ENCODE assay signal across 24 cellular contexts in the genomic region with DNA sequence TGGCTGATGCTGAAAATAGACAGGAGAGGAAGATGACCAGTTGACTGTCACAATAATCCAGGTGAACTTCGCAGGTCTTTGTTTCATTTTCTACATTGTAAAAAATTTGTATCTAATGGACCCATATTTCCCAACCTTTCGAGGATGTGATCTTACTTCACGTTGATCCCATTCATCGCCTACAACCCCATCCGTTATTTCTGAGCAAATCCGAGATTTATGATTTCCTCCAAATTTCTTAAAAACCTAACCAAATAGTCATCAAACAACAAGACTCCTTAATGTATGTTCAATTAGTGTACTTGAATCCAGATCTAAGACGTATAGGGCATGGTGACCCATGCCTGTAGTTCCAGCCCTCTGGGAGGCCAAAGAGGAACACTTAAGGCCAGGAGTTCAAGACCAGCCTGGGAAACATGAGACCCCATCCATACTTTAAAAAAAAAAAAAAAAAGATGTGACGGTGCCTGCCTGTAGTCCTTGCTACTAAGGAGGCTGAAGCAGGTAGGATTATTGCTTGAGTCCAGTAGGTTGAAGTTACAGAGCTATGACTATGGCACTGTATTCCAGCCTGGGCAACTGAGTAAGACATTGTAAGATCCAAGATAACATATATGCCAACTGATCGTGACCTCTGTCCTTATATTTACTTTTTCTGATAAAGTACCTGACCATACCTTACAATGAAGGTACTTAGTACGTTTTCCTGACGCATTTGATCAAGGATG. TPM values are rescaled to one million over a fixed set of nuclear protein-coding genes. Genes with fewer than 3 reads are reported as not detected.
DNase-seq lines count a peak whose midpoint lies in the region; ATAC-seq, FAIRE-seq and TF ChIP-seq lines count a peak whose summit lies in the region.
"Had no signal": no experiment of that assay in that cellular context is flagged by ENCODE, and none has a peak within 500 bp of the region (broad histone marks: within the 10 kb centered on the region; RNA-seq: fewer than 3 reads in every experiment).

No MANE protein-coding gene starts in this region.

- H3K79me2 ChIP-seq in HepG2 (ENCODE audit: insufficient read depth, low read length) (peaks cover 29% of the 10 kb centered on the region), K562 (ENCODE audit: control insufficient read depth, insufficient read depth, low read length) (peaks cover 39% of the 10 kb centered on the region)

- peaks cover 82% of the 10 kb centered on the region for H3K4me1 ChIP-seq in HepG2 (ENCODE audit: insufficient read depth, low read length)
- H3K4me1 ChIP-seq in right lobe of liver, result peaks cover 0 to 34% (median 12%) of the 10 kb centered on the region in 4 donors
- H3K4me1 ChIP-seq in K562 (replicated peaks in 1 of 2; ENCODE audit: control insufficient read depth in 2 of 2, insufficient read depth in 2 of 2, low read length in 2 of 2), result peaks cover 3 to 8% of the 10 kb centered on the region in 2 experiments; a peak in 3 of 5 replicates

- TF ChIP-seq EP300 in HepG2 (IDR thresholded peaks at IDR 0.05; ENCODE audit: low read depth in 2 of 2, low read length in 2 of 2) (no peak), HepG2 (CRISPR knock-in tag; IDR thresholded peaks at IDR 0.05; ENCODE audit: borderline replicate concordance) (no peak), K562 (IDR thresholded peaks at IDR 0.05; ENCODE audit: low read length) (no peak)

- CTCF ChIA-PET in HepG2 (lab: Yijun Ruan, JAX; ENCODE audit: low intra/inter-chr PET ratio, low total read pairs) (no interaction called here), K562 (lab: Yijun Ruan, JAX; ENCODE audit: low intra/inter-chr PET ratio) (no interaction called here)

- no peaks in the 10 kb centered on the region for H3K9me3 Mint-ChIP-seq in HFFc6
- no peaks in the 10 kb centered on the region for H3K9me3 Mint-ChIP-seq in type B pancreatic cell
- H3K9me3 Mint-ChIP-seq: naive thymus-derived CD4-positive, alpha-beta T cell had no signal

- no peak for TF ChIP-seq CTCF in HepG2 (CRISPR knock-in tag; IDR thresholded peaks at IDR 0.05)
- no peak for TF ChIP-seq CTCF in right lobe of liver (IDR thresholded peaks at IDR 0.05)
- no peak for TF ChIP-seq CTCF in HFFc6 (IDR thresholded peaks at IDR 0.05)
- no peak for TF ChIP-seq CTCF in K562 (IDR thresholded peaks at IDR 0.05 in 2 of 3, conservative IDR thresholded peaks at IDR 0.05 in 1 of 3; ENCODE audit: insufficient read depth in 2 of 3, low read depth in 1 of 3, low read length in 3 of 3)
- no peak for TF ChIP-seq CTCF in type B pancreatic cell (conservative IDR thresholded peaks at IDR 0.05)

- H3K4me3 Mint-ChIP-seq in HFFc6, result no peak overlapping the region
- H3K4me3 Mint-ChIP-seq in type B pancreatic cell, result peak overlapping the region; percentile 37
- H3K4me3 Mint-ChIP-seq: CD14-positive monocyte; naive thymus-derived CD4-positive, alpha-beta T cell had no signal

- H4K20me1 ChIP-seq in HepG2 (ENCODE audit: insufficient read depth, low read length) (peaks cover 60% of the 10 kb centered on the region), K562 (replicated peaks; ENCODE audit: control insufficient read depth, insufficient read depth, low read length) (peaks cover 26% of the 10 kb centered on the region; the same call in 1 of the 2 replicates)

- TF ChIP-seq RAD21 in HepG2 (CRISPR knock-in tag; IDR thresholded peaks at IDR 0.05), result no peak
- no peak for TF ChIP-seq RAD21 in K562 (CRISPR knock-in tag; conservative IDR thresholded peaks at IDR 0.05 in 1 of 2, IDR thresholded peaks at IDR 0.05 in 1 of 2)

- no peak overlapping the region for H3K4me2 ChIP-seq in HepG2 (ENCODE audit: low read depth, low read length)
- H3K4me2 ChIP-seq in K562 (ENCODE audit: insufficient read depth, low read length), result no peak overlapping the region

- H3K4me3 ChIP-seq in HepG2 (replicated peaks in 1 of 3; ENCODE audit: insufficient read depth in 1 of 3, low read depth in 2 of 3, low read length in 3 of 3), result no peak overlapping the region
- no peak overlapping the region for H3K4me3 ChIP-seq in right lobe of liver
- no peak overlapping the region for H3K4me3 ChIP-seq in K562
- H3K4me3 ChIP-seq in H7 (ENCODE audit: insufficient read depth, low read depth, low read length), result no peak overlapping the region
- H3K4me3 ChIP-seq: heart right ventricle, suprapubic skin, uterus had no signal

- peaks cover 9 to 62% of the 10 kb centered on the region in 2 experiments for H3K36me3 ChIP-seq in HepG2 (replicated peaks in 1 of 2; ENCODE audit: control insufficient read depth in 1 of 2, insufficient read depth in 2 of 2, low read length in 2 of 2)
- H3K36me3 ChIP-seq in right lobe of liver, result peaks cover 0 to 82% (median 27%) of the 10 kb centered on the region in 4 donors
- H3K36me3 ChIP-seq in K562 (ENCODE audit: control insufficient read depth, insufficient read depth, low read length), result peaks cover 81% of the 10 kb centered on the region
- H3K36me3 ChIP-seq in H7 (replicated peaks; ENCODE audit: control insufficient read depth, insufficient read depth, low read length), result peaks cover 50% of the 10 kb centered on the region
- H3K36me3 ChIP-seq: uterus had no signal

- H3K27ac Mint-ChIP-seq in HFFc6, result peak overlapping the region; percentile 12; the same call in 1 of the 2 replicates
- H3K27ac Mint-ChIP-seq in type B pancreatic cell, result no peak overlapping the region

- no peaks in the 10 kb centered on the region for H3K9me1 ChIP-seq in K562 (ENCODE audit: control insufficient read depth, insufficient read depth, low read length)

- H3K27me3 Mint-ChIP-seq in HFFc6 (ENCODE audit: insufficient read depth) (peaks cover 2% of the 10 kb centered on the region; the same call in 1 of the 2 replicates), type B pancreatic cell (no peaks in the 10 kb centered on the region)
- H3K27me3 Mint-ChIP-seq: naive thymus-derived CD4-positive, alpha-beta T cell had no signal

- TF ChIP-seq POLR2A in HepG2 (IDR thresholded peaks at IDR 0.05; ENCODE audit: insufficient read depth in 1 of 2, low read depth in 2 of 2, low read length in 2 of 2) (no peak; a peak in 1 of 4 replicates), right lobe of liver (IDR thresholded peaks at IDR 0.05) (no peak), K562 (conservative IDR thresholded peaks at IDR 0.05) (peak; percentile 73)

- 95% methylated on average over 11 of the region's 11 CpGs for WGBS in HepG2 (ENCODE audit: low lambda C conversion rate)
- 85% methylated on average over 11 of the region's 11 CpGs for WGBS in right lobe of liver (ENCODE audit: insufficient coverage, low coverage, low lambda C conversion rate, missing lambda C conversion rate)
- 90% methylated on average over 11 of the region's 11 CpGs for WGBS in K562 (ENCODE audit: insufficient coverage, low coverage, missing lambda C conversion rate)

- ATAC-seq in HepG2 (no peak), right lobe of liver (no peak), K562 (peak; percentile 10)
- ATAC-seq: naive thymus-derived CD4-positive, alpha-beta T cell; sciatic nerve had no signal

- BruUV-seq in HepG2 (replicated peaks; lab: Mats Ljungman, UMichigan) (no TSS peak), K562 (replicated peaks; lab: Mats Ljungman, UMichigan) (no TSS peak)

- H3K9ac ChIP-seq in HepG2 (ENCODE audit: insufficient read depth, low read depth, low read length) (no peak overlapping the region), K562 (ENCODE audit: insufficient read depth in 1 of 2, low read depth in 2 of 2, low read length in 2 of 2) (no peak overlapping the region)
- H3K9ac ChIP-seq: parathyroid adenoma had no signal

- H2AFZ ChIP-seq in HepG2 (ENCODE audit: low read length) (no peak overlapping the region), K562 (ENCODE audit: low read depth, low read length) (no peak overlapping the region)
- H2AFZ ChIP-seq: parathyroid adenoma had no signal

- no peak for DNase-seq in HepG2 (ENCODE audit: low spot score)
- no peak for DNase-seq in right lobe of liver
- DNase-seq in HFFc6, result no peak
- no peak for DNase-seq in K562 (ENCODE audit: extremely low read depth in 1 of 4, low spot score in 3 of 4)
- no peak for DNase-seq in type B pancreatic cell (ENCODE audit: extremely low spot score, unreplicated experiment)
- DNase-seq in NCI-H1694 (lab: John Stamatoyannopoulos, UW), result no peak
- DNase-seq in H7, result no peak
- DNase-seq in stimulated activated CD4-positive, alpha-beta T cell treated with anti-CD3 and anti-CD28 coated beads, Interleukin-2, amount 100 ng/mL, for 48 hours, result no peak
- DNase-seq: activated CD4-positive, alpha-beta T cell treated with anti-CD3 and anti-CD28 coated beads for 4 hours; activated gamma-delta T cell; anterior cingulate cortex; dermis blood vessel endothelial cell; heart right ventricle; mesendoderm; MV-4-11; naive thymus-derived CD4-positive, alpha-beta T cell; NCI-H1694 treated with DMSO at 0.1 percent for 48 hours; NCI-H774; uterus had no signal

- H3K4me1 Mint-ChIP-seq in HFFc6 (ENCODE audit: low read depth) (peaks cover 50% of the 10 kb centered on the region), type B pancreatic cell (ENCODE audit: unreplicated experiment) (peaks cover 10% of the 10 kb centered on the region)

- FAIRE-seq in HepG2 (lab: Jason Lieb, UNC) (no peak), K562 (lab: Jason Lieb, UNC) (no peak)

- intact Hi-C loops in HepG2 (cut with micrococcal nuclease; ENCODE audit: unreplicated experiment), result loop anchor here (5.0 kb wide), 1 partner anchor 271 kb away; a partner anchor contains a TSS
- intact Hi-C loops in right lobe of liver (cut with DNase I), result no loop called here
- intact Hi-C loops in K562 (cut with micrococcal nuclease), result loop anchor here (10.0 kb wide), 1 partner anchor 558 kb away; no protein-coding TSS in a partner anchor

- POLR2A ChIA-PET in HepG2 (lab: Yijun Ruan, JAX), result interaction anchor here (0.8 to 3.4 kb wide), 4 partner anchors 23 to 87 kb away, joined by 3 to 20 read pairs (median 6); a partner anchor contains a TSS
- POLR2A ChIA-PET in K562 (lab: Yijun Ruan, JAX), result interaction anchor here (0.5 to 1.4 kb wide), 6 partner anchors 11 to 523 kb away, joined by 3 to 6 read pairs (median 3); no protein-coding TSS in a partner anchor

- H3K36me3 Mint-ChIP-seq in HFFc6 (ENCODE audit: low read depth) (peaks cover 76% of the 10 kb centered on the region), type B pancreatic cell (peaks cover 61% of the 10 kb centered on the region)

- in situ Hi-C loops in HepG2 (cut with HindIII; ENCODE audit: extremely low pct_ligation_motif_present, low pct_unique_long_range_greater_than_20kb), result no loop called here
- in situ Hi-C loops in K562 (cut with MboI), result no loop called here

- H3K27ac ChIP-seq in HepG2 (ENCODE audit: extremely low read length, insufficient read depth, low read length) (no peak overlapping the region), right lobe of liver (no peak overlapping the region), K562 (ENCODE audit: extremely low read depth, low read depth, low read length) (no peak overlapping the region)
- H3K27ac ChIP-seq: heart right ventricle, parathyroid adenoma, suprapubic skin, uterus had no signal

- H3K27me3 ChIP-seq in HepG2 (ENCODE audit: control insufficient read depth in 1 of 2, insufficient read depth in 2 of 2, low read length in 2 of 2), result no peaks in the 10 kb centered on the region; a peak in 1 of 5 replicates
- H3K27me3 ChIP-seq in right lobe of liver, result no peaks in the 10 kb centered on the region
- no peaks in the 10 kb centered on the region for H3K27me3 ChIP-seq in K562 (ENCODE audit: control insufficient read depth in 2 of 2, insufficient read depth in 2 of 2, low read length in 2 of 2)
- H3K27me3 ChIP-seq in H7 (ENCODE audit: control insufficient read depth, insufficient read depth, low read length), result no peaks in the 10 kb centered on the region
- H3K27me3 ChIP-seq: heart right ventricle, suprapubic skin, uterus had no signal

- H3K9me3 ChIP-seq in HepG2 (ENCODE audit: low read length) (no peaks in the 10 kb centered on the region), right lobe of liver (no peaks in the 10 kb centered on the region), K562 (replicated peaks; ENCODE audit: control insufficient read depth, insufficient read depth, low read depth, low read length) (no peaks in the 10 kb centered on the region)
- H3K9me3 ChIP-seq: heart right ventricle, suprapubic skin, uterus had no signal

RNA-seq across cellular contexts. Expression of a gene that starts 5.7 kb away (rescaled TPM):
- total RNA-seq in HepG2 (2016; rRNA removed; fragmentation: Illumina TruSeq; extraction: Trizol), result 2,148 and 2,808 TPM in 2 replicates
- 2,980 and 3,556 TPM in 2 replicates for total RNA-seq in HepG2 (2016; cell fraction: cytosol; rRNA removed; fragmentation: Illumina TruSeq; extraction: Trizol; ENCODE audit: low read depth)
- 2,243 and 2,719 TPM in 2 replicates for total RNA-seq in HepG2 (2016; cell fraction: insoluble cytoplasmic fraction; rRNA removed; fragmentation: Illumina TruSeq; extraction: Trizol)
- 4,819 and 5,825 TPM in 2 replicates for total RNA-seq in HepG2 (2016; cell fraction: membrane; rRNA removed; fragmentation: Illumina TruSeq; extraction: Trizol)
- 939 and 947 TPM in 2 replicates for total RNA-seq in HepG2 (2016; cell fraction: nucleus; rRNA removed; fragmentation: Illumina TruSeq; extraction: Trizol)
- polyA plus RNA-seq in HepG2 (2011; rRNA removed), result 849 and 993 TPM in 2 replicates
- 1,096 and 1,918 TPM in 2 replicates for polyA plus RNA-seq in HepG2 (2011; cell fraction: cytosol; rRNA removed)
- polyA plus RNA-seq in HepG2 (2011; cell fraction: nucleus; rRNA removed), result 226 and 300 TPM in 2 replicates
- polyA plus RNA-seq in HepG2 (2012), result 2,363 and 2,846 TPM in 2 replicates
- polyA plus RNA-seq in HepG2 (2016; cell fraction: cytosol; fragmentation: Illumina TruSeq; extraction: Trizol; ENCODE audit: low read depth), result 1,711 and 1,965 TPM in 2 replicates
- polyA plus RNA-seq in HepG2 (2016; cell fraction: insoluble cytoplasmic fraction; fragmentation: Illumina TruSeq; extraction: Trizol; ENCODE audit: low read depth), result 1,418 and 1,522 TPM in 2 replicates
- polyA plus RNA-seq in HepG2 (2016; cell fraction: membrane; fragmentation: Illumina TruSeq; extraction: Trizol; ENCODE audit: low read depth), result 2,738 and 2,765 TPM in 2 replicates
- polyA plus RNA-seq in HepG2 (2016; cell fraction: nucleus; fragmentation: Illumina TruSeq; extraction: Trizol; ENCODE audit: insufficient read depth, low read depth), result 819 and 843 TPM in 2 replicates
- polyA minus RNA-seq in HepG2 (2011; rRNA and poly(A)+ RNA removed; ENCODE audit: low replicate concordance), result 55.2 and 89.0 TPM in 2 replicates
- 458 and 550 TPM in 2 replicates for polyA minus RNA-seq in HepG2 (2011; cell fraction: cytosol; rRNA and poly(A)+ RNA removed)
- polyA minus RNA-seq in HepG2 (2011; cell fraction: nucleus; rRNA and poly(A)+ RNA removed), result 350 and 404 TPM in 2 replicates
- total RNA-seq in right lobe of liver, result 1,000 to 10,000 TPM in 2 of 6 experiments, 100 to 1,000 TPM in 4; 353 to 1,546 (median 454) TPM
- total RNA-seq in HFFc6 (2021; fragmentation: NEBNext Ultra II Directional; extraction: Animal tissue kit (Norgen Biotek cat#: 25700)), result 1,000 to 10,000 TPM; 1,332 to 1,543 (median 1,424) TPM
- 442 and 649 TPM in 2 replicates for total RNA-seq in K562 (2011; cell fraction: chromatin; rRNA removed; ENCODE audit: low replicate concordance)
- total RNA-seq in K562 (2011; cell fraction: nucleolus; rRNA removed), result 436 and 443 TPM in 2 replicates
- total RNA-seq in K562 (2011; cell fraction: nucleoplasm; rRNA removed), result 704 and 1,109 TPM in 2 replicates
- total RNA-seq in K562 (2014; rRNA removed), result 2,727 and 5,178 TPM in 2 replicates
- total RNA-seq in K562 (2014; rRNA removed; fragmentation: Illumina TruSeq; extraction: Trizol), result 3,033 and 3,406 TPM in 2 replicates
- total RNA-seq in K562 (2015; rRNA removed; fragmentation: Illumina TruSeq; extraction: Trizol), result 2,713 and 2,948 TPM in 2 replicates
- 1,925 and 2,195 TPM in 2 replicates for total RNA-seq in K562 (2021)
- polyA plus RNA-seq in K562 (2011; rRNA removed), result 2,384 and 2,903 TPM in 2 replicates
- polyA plus RNA-seq in K562 (2011; cell fraction: cytosol; rRNA removed), result 562 and 2,012 TPM in 2 replicates
- 394 and 751 TPM in 2 replicates for polyA plus RNA-seq in K562 (2011; cell fraction: nucleus; rRNA removed)
- 2,558 and 2,594 TPM in 2 replicates for polyA plus RNA-seq in K562 (2012)
- polyA plus RNA-seq in K562 (2014; fragmentation: Illumina TruSeq; extraction: Trizol), result 2,442 and 3,049 TPM in 2 replicates
- polyA plus RNA-seq in K562 (2014; fragmentation: Nextera tagmentation; extraction: Ambion mirVana), result 1,000 to 10,000 TPM; 3,844 to 3,942 TPM
- polyA plus RNA-seq in K562 (2014; rRNA removed), result 3,722 and 4,659 TPM in 2 replicates
- polyA minus RNA-seq in K562 (2011; rRNA and poly(A)+ RNA removed), result 587 and 768 TPM in 2 replicates
- polyA minus RNA-seq in K562 (2011; cell fraction: cytosol; rRNA and poly(A)+ RNA removed), result 661 and 764 TPM in 2 replicates
- polyA minus RNA-seq in K562 (2011; cell fraction: nucleus; rRNA and poly(A)+ RNA removed), result 289 and 495 TPM in 2 replicates
- total RNA-seq in type B pancreatic cell (ENCODE audit: low replicate concordance), result 1,623 and 1,887 TPM in 2 replicates
- 1,441 and 1,920 TPM in 2 replicates for total RNA-seq in H7 (2014; rRNA removed; shearing (Covaris generic))

RNA-seq across cellular contexts. Expression of a gene that starts 5.8 kb away (rescaled TPM):
- total RNA-seq in HepG2 (2016; rRNA removed; fragmentation: Illumina TruSeq; extraction: Trizol) (16.6 and 18.3 TPM in 2 replicates), right lobe of liver (10 to 100 TPM in 4 of 6 experiments, 1 to 10 TPM in 2; 7.0 to 20.4 (median 13.1) TPM), K562 (2014; rRNA removed) (21.9 and 23.5 TPM in 2 replicates), K562 (2014; rRNA removed; fragmentation: Illumina TruSeq; extraction: Trizol) (57.1 and 66.9 TPM in 2 replicates), K562 (2015; rRNA removed; fragmentation: Illumina TruSeq; extraction: Trizol) (39.7 and 42.1 TPM in 2 replicates), K562 (2021) (27.4 and 28.1 TPM in 2 replicates), type B pancreatic cell (ENCODE audit: low replicate concordance) (21.0 and 22.0 TPM in 2 replicates)
- 5.2 and 5.6 TPM in 2 replicates for total RNA-seq in HepG2 (2016; cell fraction: cytosol; rRNA removed; fragmentation: Illumina TruSeq; extraction: Trizol; ENCODE audit: low read depth)
- 15.0 and 16.2 TPM in 2 replicates for total RNA-seq in HepG2 (2016; cell fraction: insoluble cytoplasmic fraction; rRNA removed; fragmentation: Illumina TruSeq; extraction: Trizol)
- total RNA-seq in HepG2 (2016; cell fraction: membrane; rRNA removed; fragmentation: Illumina TruSeq; extraction: Trizol), result 8.9 and 9.9 TPM in 2 replicates
- total RNA-seq in HepG2 (2016; cell fraction: nucleus; rRNA removed; fragmentation: Illumina TruSeq; extraction: Trizol), result 14.3 and 14.8 TPM in 2 replicates
- polyA plus RNA-seq in HepG2 (2011; rRNA removed) (11.4 and 16.0 TPM in 2 replicates), K562 (2011; rRNA removed) (39.5 and 50.2 TPM in 2 replicates), K562 (2014; fragmentation: Illumina TruSeq; extraction: Trizol) (45.0 and 49.7 TPM in 2 replicates), K562 (2014; fragmentation: Nextera tagmentation; extraction: Ambion mirVana) (10 to 100 TPM; 40.3 to 56.6 TPM), K562 (2014; rRNA removed) (37.8 and 40.2 TPM in 2 replicates)
- polyA plus RNA-seq in HepG2 (2011; cell fraction: cytosol; rRNA removed), result 7.9 and 8.2 TPM in 2 replicates
- 5.6 and 9.5 TPM in 2 replicates for polyA plus RNA-seq in HepG2 (2011; cell fraction: nucleus; rRNA removed)
- 12.1 and 15.8 TPM in 2 replicates for polyA plus RNA-seq in HepG2 (2012)
- polyA plus RNA-seq in HepG2 (2016; cell fraction: cytosol; fragmentation: Illumina TruSeq; extraction: Trizol; ENCODE audit: low read depth), result 4.1 and 4.2 TPM in 2 replicates
- polyA plus RNA-seq in HepG2 (2016; cell fraction: insoluble cytoplasmic fraction; fragmentation: Illumina TruSeq; extraction: Trizol; ENCODE audit: low read depth), result 19.8 and 20.7 TPM in 2 replicates
- polyA plus RNA-seq in HepG2 (2016; cell fraction: membrane; fragmentation: Illumina TruSeq; extraction: Trizol; ENCODE audit: low read depth), result 7.1 and 7.2 TPM in 2 replicates
- polyA plus RNA-seq in HepG2 (2016; cell fraction: nucleus; fragmentation: Illumina TruSeq; extraction: Trizol; ENCODE audit: insufficient read depth, low read depth), result 29.7 and 30.7 TPM in 2 replicates
- polyA minus RNA-seq in HepG2 (2011; rRNA and poly(A)+ RNA removed; ENCODE audit: low replicate concordance), result 1.7 and 4.9 TPM in 2 replicates
- 4.3 and 5.0 TPM in 2 replicates for polyA minus RNA-seq in HepG2 (2011; cell fraction: cytosol; rRNA and poly(A)+ RNA removed)
- polyA minus RNA-seq in HepG2 (2011; cell fraction: nucleus; rRNA and poly(A)+ RNA removed), result 13.9 and 19.6 TPM in 2 replicates
- 1 to 10 TPM; 6.9 to 9.4 (median 8.1) TPM for total RNA-seq in HFFc6 (2021; fragmentation: NEBNext Ultra II Directional; extraction: Animal tissue kit (Norgen Biotek cat#: 25700))
- total RNA-seq in K562 (2011; cell fraction: chromatin; rRNA removed; ENCODE audit: low replicate concordance), result 47.0 and 100 TPM in 2 replicates
- 33.0 and 33.2 TPM in 2 replicates for total RNA-seq in K562 (2011; cell fraction: nucleolus; rRNA removed)
- total RNA-seq in K562 (2011; cell fraction: nucleoplasm; rRNA removed), result 55.9 and 101 TPM in 2 replicates
- polyA plus RNA-seq in K562 (2011; cell fraction: cytosol; rRNA removed), result 13.3 and 28.1 TPM in 2 replicates
- 19.3 and 19.6 TPM in 2 replicates for polyA plus RNA-seq in K562 (2011; cell fraction: nucleus; rRNA removed)
- 24.4 and 35.7 TPM in 2 replicates for polyA plus RNA-seq in K562 (2012)
- polyA minus RNA-seq in K562 (2011; rRNA and poly(A)+ RNA removed), result 44.7 and 45.7 TPM in 2 replicates
- polyA minus RNA-seq in K562 (2011; cell fraction: cytosol; rRNA and poly(A)+ RNA removed), result 16.0 and 21.6 TPM in 2 replicates
- 21.5 and 37.1 TPM in 2 replicates for polyA minus RNA-seq in K562 (2011; cell fraction: nucleus; rRNA and poly(A)+ RNA removed)
- total RNA-seq in H7 (2014; rRNA removed; shearing (Covaris generic)), result 18.4 and 28.1 TPM in 2 replicates

RNA-seq across cellular contexts. Expression of a gene that starts 46.3 kb away (rescaled TPM):
- total RNA-seq in HepG2 (2016; rRNA removed; fragmentation: Illumina TruSeq; extraction: Trizol), result 41.9 and 82.0 TPM in 2 replicates
- total RNA-seq in HepG2 (2016; cell fraction: cytosol; rRNA removed; fragmentation: Illumina TruSeq; extraction: Trizol; ENCODE audit: low read depth), result 4.8 and 6.1 TPM in 2 replicates
- total RNA-seq in HepG2 (2016; cell fraction: insoluble cytoplasmic fraction; rRNA removed; fragmentation: Illumina TruSeq; extraction: Trizol), result 38.0 and 82.0 TPM in 2 replicates
- 12.2 and 15.5 TPM in 2 replicates for total RNA-seq in HepG2 (2016; cell fraction: membrane; rRNA removed; fragmentation: Illumina TruSeq; extraction: Trizol)
- total RNA-seq in HepG2 (2016; cell fraction: nucleus; rRNA removed; fragmentation: Illumina TruSeq; extraction: Trizol), result 91.7 and 106 TPM in 2 replicates
- 22.6 and 25.3 TPM in 2 replicates for polyA plus RNA-seq in HepG2 (2011; rRNA removed)
- 14.6 and 18.2 TPM in 2 replicates for polyA plus RNA-seq in HepG2 (2011; cell fraction: cytosol; rRNA removed)
- 12.6 and 12.7 TPM in 2 replicates for polyA plus RNA-seq in HepG2 (2011; cell fraction: nucleus; rRNA removed)
- polyA plus RNA-seq in HepG2 (2012), result 28.3 and 43.2 TPM in 2 replicates
- polyA plus RNA-seq in HepG2 (2016; cell fraction: cytosol; fragmentation: Illumina TruSeq; extraction: Trizol; ENCODE audit: low read depth), result 2.7 and 3.0 TPM in 2 replicates
- 26.6 and 27.9 TPM in 2 replicates for polyA plus RNA-seq in HepG2 (2016; cell fraction: insoluble cytoplasmic fraction; fragmentation: Illumina TruSeq; extraction: Trizol; ENCODE audit: low read depth)
- polyA plus RNA-seq in HepG2 (2016; cell fraction: membrane; fragmentation: Illumina TruSeq; extraction: Trizol; ENCODE audit: low read depth), result 5.6 and 7.1 TPM in 2 replicates
- polyA plus RNA-seq in HepG2 (2016; cell fraction: nucleus; fragmentation: Illumina TruSeq; extraction: Trizol; ENCODE audit: insufficient read depth, low read depth), result 95.1 and 96.3 TPM in 2 replicates
- polyA minus RNA-seq in HepG2 (2011; rRNA and poly(A)+ RNA removed; ENCODE audit: low replicate concordance), result 0.02 and 40.4 TPM in 2 replicates
- 25.4 and 30.9 TPM in 2 replicates for polyA minus RNA-seq in HepG2 (2011; cell fraction: cytosol; rRNA and poly(A)+ RNA removed)
- 19.8 and 25.6 TPM in 2 replicates for polyA minus RNA-seq in HepG2 (2011; cell fraction: nucleus; rRNA and poly(A)+ RNA removed)
- total RNA-seq in right lobe of liver, result 10 to 100 TPM; 12.3 to 54.5 (median 17.5) TPM
- not detected for total RNA-seq in HFFc6 (2021; fragmentation: NEBNext Ultra II Directional; extraction: Animal tissue kit (Norgen Biotek cat#: 25700))
- not detected in 2 replicates for total RNA-seq in K562 (2011; cell fraction: chromatin; rRNA removed; ENCODE audit: low replicate concordance)
- not detected in 2 replicates for total RNA-seq in K562 (2011; cell fraction: nucleolus; rRNA removed)
- not detected in 2 replicates for total RNA-seq in K562 (2011; cell fraction: nucleoplasm; rRNA removed)
- not detected in 2 replicates for total RNA-seq in K562 (2014; rRNA removed)
- total RNA-seq in K562 (2014; rRNA removed; fragmentation: Illumina TruSeq; extraction: Trizol), result not detected in 2 replicates
- not detected in 2 replicates for total RNA-seq in K562 (2015; rRNA removed; fragmentation: Illumina TruSeq; extraction: Trizol)
- 0.04 TPM in 1 of 2 replicates, not detected in the other for total RNA-seq in K562 (2021)
- not detected in 2 replicates for polyA plus RNA-seq in K562 (2011; rRNA removed)
- polyA plus RNA-seq in K562 (2011; cell fraction: cytosol; rRNA removed), result not detected in 2 replicates
- polyA plus RNA-seq in K562 (2011; cell fraction: nucleus; rRNA removed), result not detected in 2 replicates
- 0.04 and 0.05 TPM in 2 replicates for polyA plus RNA-seq in K562 (2012)
- polyA plus RNA-seq in K562 (2014; fragmentation: Illumina TruSeq; extraction: Trizol), result not detected in 2 replicates
- under 1 TPM; 0.04 to 0.13 TPM for polyA plus RNA-seq in K562 (2014; fragmentation: Nextera tagmentation; extraction: Ambion mirVana)
- not detected in 2 replicates for polyA plus RNA-seq in K562 (2014; rRNA removed)
- polyA minus RNA-seq in K562 (2011; rRNA and poly(A)+ RNA removed), result not detected in 2 replicates
- polyA minus RNA-seq in K562 (2011; cell fraction: cytosol; rRNA and poly(A)+ RNA removed), result not detected in 2 replicates
- not detected in 2 replicates for polyA minus RNA-seq in K562 (2011; cell fraction: nucleus; rRNA and poly(A)+ RNA removed)
- total RNA-seq in type B pancreatic cell (ENCODE audit: low replicate concordance), result 0.43 and 0.62 TPM in 2 replicates
- 0.04 TPM in 1 of 2 replicates, not detected in the other for total RNA-seq in H7 (2014; rRNA removed; shearing (Covaris generic))
- total RNA-seq: dermis blood vessel endothelial cell; HT1080; naive thymus-derived CD4-positive, alpha-beta T cell had no signal
- polyA plus RNA-seq: CD14-positive monocyte had no signal

Comparison
In these comparisons a context has a peak if more than half of its experiments do, and no peak if none do; other contexts are left out.
1. intact Hi-C loops: an anchor here in HepG2 (5.0 kb wide) and K562 (10.0 kb wide); none called in right lobe of liver.